ENCODE assay signal across 10 cellular contexts in the genomic region with DNA sequence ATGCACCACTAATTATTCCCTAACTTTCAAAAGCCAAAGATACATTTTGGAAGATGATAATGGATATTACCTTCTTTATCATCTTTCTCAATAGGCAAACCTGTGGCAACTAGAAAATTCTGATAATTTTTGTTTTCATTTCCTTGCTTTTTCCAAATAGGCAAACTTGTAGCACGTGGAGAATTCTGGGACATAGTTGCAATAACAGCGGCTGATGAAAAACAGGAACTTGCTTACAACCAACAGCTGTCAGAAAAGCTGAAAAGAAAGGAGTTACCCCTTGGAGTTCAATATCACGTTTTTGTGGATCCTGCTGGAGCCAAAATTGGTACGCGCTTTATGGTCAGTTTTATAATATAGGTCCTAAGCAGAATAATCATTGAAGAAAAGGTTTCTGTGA. TPM values are rescaled to one million over a fixed set of nuclear protein-coding genes. Genes with fewer than 3 reads are reported as not detected.
A peak's percentile ranks its signal among the peaks of the same experiment; 100 is the strongest.
DNase-seq lines count a peak whose midpoint lies in the region; ATAC-seq, FAIRE-seq and TF ChIP-seq lines count a peak whose summit lies in the region.
"Had no signal": no experiment of that assay in that cellular context is flagged by ENCODE, and none has a peak within 500 bp of the region (broad histone marks: within the 10 kb centered on the region; RNA-seq: fewer than 3 reads in every experiment).

No MANE protein-coding gene starts in this region.

- no peak for ATAC-seq in A549
- no peak for ATAC-seq in CD8-positive, alpha-beta T cell
- ATAC-seq: activated CD4-positive, CD25-positive, alpha-beta regulatory T cell treated with anti-CD3 and anti-CD28 coated beads, Interleukin-2, amount 50 U/mL, for 24 hours had no signal

- H3K9me3 ChIP-seq in A549 (no peaks in the 10 kb centered on the region), SK-N-MC (ENCODE audit: low read depth, low read length) (no peaks in the 10 kb centered on the region)
- no peaks in the 10 kb centered on the region for H3K9me3 ChIP-seq in CD8-positive, alpha-beta T cell (ENCODE audit: low read length)

- H3K27me3 Mint-ChIP-seq in CD8-positive, alpha-beta T cell (ENCODE audit: low read depth) = no peaks in the 10 kb centered on the region

- H3K4me2 ChIP-seq in A549 = peak overlapping the region; percentile 77

- no peaks in the 10 kb centered on the region for H3K27me3 ChIP-seq in CD8-positive, alpha-beta T cell (ENCODE audit: insufficient read depth, low read length)

- no peak overlapping the region for H3K4me3 ChIP-seq in A549
- H3K4me3 ChIP-seq in CD8-positive, alpha-beta T cell (ENCODE audit: low read depth, low read length) = no peak overlapping the region
- peak overlapping the region; percentile 85 for H3K4me3 ChIP-seq in SK-N-MC
- peak overlapping the region; percentile 91 for H3K4me3 ChIP-seq in fibroblast of pulmonary artery (replicated peaks; ENCODE audit: low read depth, low read length)

- WGBS in A549 (ENCODE audit: missing lambda C conversion rate) = 92% methylated on average over 5 of the region's 5 CpGs

- no peak for TF ChIP-seq EP300 in A549 (IDR thresholded peaks at IDR 0.05)

- FAIRE-seq in A549 (lab: Jason Lieb, UNC) (no peak), urothelium cell line (lab: Jason Lieb, UNC) (no peak)

- no peak for TF ChIP-seq POLR2A in A549 (IDR thresholded peaks at IDR 0.05; ENCODE audit: low read length)

- no peaks in the 10 kb centered on the region for H3K36me3 ChIP-seq in CD8-positive, alpha-beta T cell (ENCODE audit: insufficient read depth, low read length)
- H3K36me3 ChIP-seq in SK-N-MC (ENCODE audit: insufficient read depth, low read length) = peaks cover 10% of the 10 kb centered on the region; the same call in 1 of the 2 replicates

- H3K36me3 Mint-ChIP-seq in CD8-positive, alpha-beta T cell = peaks cover 19% of the 10 kb centered on the region

- peaks cover 21% of the 10 kb centered on the region for H3K4me1 Mint-ChIP-seq in CD8-positive, alpha-beta T cell (ENCODE audit: low read depth)

- no peak overlapping the region for H3K9ac ChIP-seq in SK-N-MC (ENCODE audit: insufficient read length)

- intact Hi-C loops in CD8-positive, alpha-beta T cell (cut with DNase I, micrococcal nuclease) = loop anchor here (5.0 to 10.0 kb wide), 5 partner anchors 1523 to 1917 kb away; a partner anchor contains a TSS

- H3K4me1 ChIP-seq in A549 = peaks cover 6% of the 10 kb centered on the region; the same call in 1 of the 3 replicates
- peaks cover 18% of the 10 kb centered on the region for H3K4me1 ChIP-seq in CD8-positive, alpha-beta T cell (ENCODE audit: insufficient read depth, low read length)

- CTCF ChIA-PET in A549 (lab: Yijun Ruan, JAX) = no interaction called here
- CTCF ChIA-PET in CD8-positive, alpha-beta T cell (lab: Charles Lee) = no interaction called here

- no peak for DNase-seq in A549 (ENCODE audit: low read depth in 1 of 2, low spot score in 1 of 2)
- DNase-seq in CD8-positive, alpha-beta T cell = no peak
- DNase-seq in SK-N-MC (ENCODE audit: low read depth, low spot score) = no peak
- DNase-seq in fibroblast of pulmonary artery (ENCODE audit: low read depth) = peak; percentile 16
- no peak for DNase-seq in stimulated activated CD4-positive, alpha-beta T cell treated with anti-CD3 and anti-CD28 coated beads, Interleukin-12 subunit alpha, Interleukin-12 subunit beta, amount 100 ng/mL, for 4 hours
- DNase-seq in stimulated activated CD8-positive, alpha-beta memory T cell treated with anti-CD3 and anti-CD28 coated beads, Interleukin-4, amount 100 ng/mL, for 48 hours = no peak
- DNase-seq in urothelium cell line (ENCODE audit: low spot score) = no peak
- no peak for DNase-seq in cerebellar nuclear complex (lab: John Stamatoyannopoulos, UW)
- DNase-seq: NCI-H146 had no signal

- POLR2A ChIA-PET in A549 (lab: Yijun Ruan, JAX) = no interaction called here
- POLR2A ChIA-PET in CD8-positive, alpha-beta T cell (lab: Charles Lee) = no interaction called here

- H3K27ac Mint-ChIP-seq in CD8-positive, alpha-beta T cell = no peak overlapping the region

- H3K9me3 Mint-ChIP-seq in CD8-positive, alpha-beta T cell = no peaks in the 10 kb centered on the region

- no peak for TF ChIP-seq RAD21 in A549 (conservative IDR thresholded peaks at IDR 0.05 in 1 of 2, IDR thresholded peaks at IDR 0.05 in 1 of 2)

- H3K4me3 Mint-ChIP-seq in CD8-positive, alpha-beta T cell = peak overlapping the region; percentile 35

- TF ChIP-seq CTCF in A549 (IDR thresholded peaks at IDR 0.05) (no peak), fibroblast of pulmonary artery (IDR thresholded peaks at IDR 0.05; ENCODE audit: low read length, missing control alignments) (no peak)
- TF ChIP-seq CTCF in CD8-positive, alpha-beta T cell (IDR thresholded peaks at IDR 0.05) = no peak

- H3K27ac ChIP-seq in A549 (no peak overlapping the region), SK-N-MC (no peak overlapping the region)
- H3K27ac ChIP-seq in CD8-positive, alpha-beta T cell (ENCODE audit: low read depth, low read length) = no peak overlapping the region

TF ChIP-seq in A549, 52 proteins besides CTCF, POLR2A, EP300 and RAD21:
- TF ChIP-seq ZFP36 (IDR thresholded peaks at IDR 0.05; ENCODE audit: borderline replicate concordance, partially characterized antibody) (no peak), ZC3H11A (IDR thresholded peaks at IDR 0.05) (no peak), MYC (IDR thresholded peaks at IDR 0.05; ENCODE audit: borderline replicate concordance, low read length) (no peak), JUNB (IDR thresholded peaks at IDR 0.05) (no peak), RCOR1 (IDR thresholded peaks at IDR 0.05; ENCODE audit: low read depth, low read length) (no peak), PHF8 (IDR thresholded peaks at IDR 0.05; ENCODE audit: borderline replicate concordance, low read depth) (no peak), NR3C1 (IDR thresholded peaks at IDR 0.05) (no peak), RNF2 (IDR thresholded peaks at IDR 0.05; ENCODE audit: borderline replicate concordance, low read depth) (no peak), KDM5A (IDR thresholded peaks at IDR 0.05) (no peak), EHF (CRISPR knock-in tag; IDR thresholded peaks at IDR 0.05) (no peak), HOXB5 (CRISPR knock-in tag; IDR thresholded peaks at IDR 0.05) (no peak), TFCP2L1 (CRISPR knock-in tag; IDR thresholded peaks at IDR 0.05) (no peak), FOSB (CRISPR knock-in tag; IDR thresholded peaks at IDR 0.05) (no peak), CEBPB (IDR thresholded peaks at IDR 0.05) (no peak), POLR2AphosphoS2 (conservative IDR thresholded peaks at IDR 0.05; ENCODE audit: low read length) (no peak)
- TF ChIP-seq, protein P1, sequence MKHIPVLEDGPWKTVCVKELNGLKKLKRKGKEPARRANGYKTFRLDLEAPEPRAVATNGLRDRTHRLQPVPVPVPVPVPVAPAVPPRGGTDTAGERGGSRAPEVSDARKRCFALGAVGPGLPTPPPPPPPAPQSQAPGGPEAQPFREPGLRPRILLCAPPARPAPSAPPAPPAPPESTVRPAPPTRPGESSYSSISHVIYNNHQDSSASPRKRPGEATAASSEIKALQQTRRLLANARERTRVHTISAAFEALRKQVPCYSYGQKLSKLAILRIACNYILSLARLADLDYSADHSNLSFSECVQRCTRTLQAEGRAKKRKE (CRISPR knock-in tag; IDR thresholded peaks at IDR 0.05; ENCODE audit: low read depth) = no peak

RNA-seq across cellular contexts. Expression of a gene that starts 1.5 kb away (rescaled TPM):
- polyA plus RNA-seq in A549 (2011; rRNA removed) = 13.4 and 19.9 TPM in 2 replicates
- polyA plus RNA-seq in A549 (2012; cell fraction: cytosol; rRNA removed) = 2.5 and 2.9 TPM in 2 replicates
- 1.0 and 2.6 TPM in 2 replicates for polyA plus RNA-seq in A549 (2012; cell fraction: nucleus; rRNA removed)
- polyA plus RNA-seq in A549 (2017; fragmentation: RNase III; extraction: RNeasy Plus Mini Kit Qiagen cat#74134 plus additional on column Dnase treatment) = 8.5 to 9.6 TPM (median 8.7 TPM) in 3 replicates
- polyA minus RNA-seq in A549 (2011; rRNA and poly(A)+ RNA removed) = 4.1 and 4.6 TPM in 2 replicates
- 1 to 10 TPM; 1.7 to 2.0 TPM for total RNA-seq in CD8-positive, alpha-beta T cell

RNA-seq across cellular contexts. Expression of a gene that starts 1.5 kb away (rescaled TPM):
- polyA plus RNA-seq in A549 (2011; rRNA removed) (2.9 and 3.9 TPM in 2 replicates), A549 (2017; fragmentation: RNase III; extraction: RNeasy Plus Mini Kit Qiagen cat#74134 plus additional on column Dnase treatment) (2.4 to 2.8 TPM (median 2.5 TPM) in 3 replicates)
- 0.44 TPM in 2 replicates for polyA plus RNA-seq in A549 (2012; cell fraction: cytosol; rRNA removed)
- polyA plus RNA-seq in A549 (2012; cell fraction: nucleus; rRNA removed) = 0.11 and 0.16 TPM in 2 replicates
- polyA minus RNA-seq in A549 (2011; rRNA and poly(A)+ RNA removed) = 0.97 and 2.1 TPM in 2 replicates
- not detected for total RNA-seq in CD8-positive, alpha-beta T cell

RNA-seq across cellular contexts. Expression of a gene that starts 35.7 kb away (rescaled TPM):
- polyA plus RNA-seq in A549 (2011; rRNA removed) (0.42 and 0.67 TPM in 2 replicates), A549 (2017; fragmentation: RNase III; extraction: RNeasy Plus Mini Kit Qiagen cat#74134 plus additional on column Dnase treatment) (0.09 to 0.24 TPM in 2 of 3 replicates, not detected in the other)
- 0.12 TPM in 1 of 2 replicates, not detected in the other for polyA plus RNA-seq in A549 (2012; cell fraction: cytosol; rRNA removed)
- polyA plus RNA-seq in A549 (2012; cell fraction: nucleus; rRNA removed) = 0.23 TPM in 1 of 2 replicates, not detected in the other
- 0.58 TPM in 1 of 2 replicates, not detected in the other for polyA minus RNA-seq in A549 (2011; rRNA and poly(A)+ RNA removed)
- total RNA-seq in CD8-positive, alpha-beta T cell = 1 to 10 TPM in 1 of 2 experiments, not detected in 1; 1.2 TPM

Comparison
In these comparisons a context has a peak if more than half of its experiments do, and no peak if none do; other contexts are left out.
1. H3K4me3 ChIP-seq: peak in SK-N-MC (single experiment) and fibroblast of pulmonary artery (single experiment); none in A549 (single experiment) and CD8-positive, alpha-beta T cell (single experiment).